In the genomic region with DNA sequence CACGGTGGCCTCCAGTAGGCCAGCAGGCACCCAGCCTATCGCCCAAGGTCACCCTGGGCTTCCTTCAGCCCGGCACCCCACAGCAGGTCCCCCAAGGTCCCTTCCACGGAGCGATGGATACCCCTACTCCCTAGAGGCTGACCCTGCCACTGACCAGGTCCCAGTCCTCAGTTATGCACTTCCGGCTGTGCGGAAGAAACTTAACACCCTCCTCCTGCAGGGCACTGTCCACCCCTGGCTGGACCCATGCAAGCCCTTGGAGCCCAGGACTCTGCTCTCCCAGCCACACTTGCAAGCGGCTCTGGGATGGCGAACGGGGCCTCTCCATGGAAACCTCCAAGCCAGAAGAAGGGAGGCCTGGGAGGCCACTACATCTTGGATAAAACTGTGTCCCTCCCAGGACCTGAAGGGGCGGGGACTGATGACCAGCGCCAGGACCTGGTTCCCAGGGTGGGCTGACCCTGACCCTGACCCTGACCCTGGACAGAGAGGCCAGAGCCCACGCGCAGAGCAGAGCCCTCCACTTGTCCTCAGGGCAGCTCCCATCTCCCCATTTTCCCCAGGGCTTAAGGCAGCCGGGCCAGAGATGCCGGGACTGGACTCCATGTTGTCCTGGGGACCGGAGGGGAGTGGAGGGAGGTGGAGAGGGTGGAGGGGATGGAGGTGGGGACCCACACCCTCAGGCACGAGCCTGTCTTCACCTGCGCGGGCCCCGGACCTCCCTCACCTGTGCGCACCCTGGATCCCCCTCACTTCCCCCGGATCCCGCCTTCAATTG, we compare ENCODE assay signal across 8 cellular contexts. TPM values are rescaled to one million over a fixed set of nuclear protein-coding genes. Genes with fewer than 3 reads are reported as not detected.
A peak's percentile ranks its signal among the peaks of the same experiment; 100 is the strongest.
DNase-seq lines count a peak whose midpoint lies in the region; ATAC-seq, FAIRE-seq and TF ChIP-seq lines count a peak whose summit lies in the region.

No MANE protein-coding gene starts in this region.

- peaks cover 6% of the 10 kb centered on the region for H3K4me1 ChIP-seq in HAP-1
- no peaks in the 10 kb centered on the region for H3K4me1 ChIP-seq in small intestine (ENCODE audit: control insufficient read depth in 2 of 2, insufficient read depth in 1 of 2, low read depth in 1 of 2, low read length in 1 of 2)

- FAIRE-seq in small intestine (lab: Jason Lieb, UNC) = no peak

- H3K27me3 ChIP-seq in HAP-1 (ENCODE audit: low read depth) (no peaks in the 10 kb centered on the region), small intestine (ENCODE audit: control insufficient read depth in 2 of 2, insufficient read depth in 2 of 2, low read length in 2 of 2) (no peaks in the 10 kb centered on the region)

- no peak for ATAC-seq in GM18909 (IDR thresholded peaks at IDR 0.05; ENCODE audit: poor library complexity, unreplicated experiment)
- no peak for ATAC-seq in HG03457 (IDR thresholded peaks at IDR 0.05; ENCODE audit: unreplicated experiment)

- H3K9me3 ChIP-seq in HAP-1 (peaks cover 2% of the 10 kb centered on the region; the same call in 1 of the 2 replicates), small intestine (ENCODE audit: control insufficient read depth, low read depth) (no peaks in the 10 kb centered on the region)

- no peak overlapping the region for H3K27ac ChIP-seq in small intestine (ENCODE audit: low read depth in 1 of 2, low read length in 1 of 2)

- H3K4me3 ChIP-seq in HAP-1 (peak overlapping the region; percentile 55), WI38 (ENCODE audit: low read depth, low read length) (peak overlapping the region; percentile 81), small intestine (ENCODE audit: low read depth in 1 of 2, low read length in 2 of 2) (peak overlapping the region; percentile 48 to 74)

- in situ Hi-C loops in HAP-1 (cut with MboI; ENCODE audit: low sequenced_read_pairs) = no loop called here

- 7 to 20% (median 18%) methylated on average over 20 to 24 of the region's 24 CpGs for WGBS in small intestine, 3 donors

- TF ChIP-seq CTCF in WI38 (IDR thresholded peaks at IDR 0.05; ENCODE audit: low read depth, low read length) = no peak

- H3K36me3 ChIP-seq in HAP-1 (replicated peaks) (no peaks in the 10 kb centered on the region; the same call in 1 of the 2 replicates), small intestine (ENCODE audit: control insufficient read depth in 2 of 2, insufficient read depth in 2 of 2, low read length in 2 of 2) (peaks cover 0 to 3% of the 10 kb centered on the region in 2 donors)

- no peak for DNase-seq in HAP-1 (ENCODE audit: low spot score in 2 of 2)
- peak; percentile 43 for DNase-seq in hepatic stellate cell (ENCODE audit: low spot score)
- DNase-seq in small intestine = no peak
- DNase-seq in stimulated activated CD4-positive, alpha-beta T cell treated with anti-CD3 and anti-CD28 coated beads, Interleukin-2, amount 100 ng/mL, for 48 hours = no peak
- no peak for DNase-seq in activated CD4-positive, alpha-beta T cell treated with anti-CD3 and anti-CD28 coated beads, Interleukin-2, amount 50 U/mL, for 4 hours

RNA-seq across cellular contexts. Expression of a gene that starts 0.7 kb away (rescaled TPM):
- polyA plus RNA-seq in small intestine = 1 to 10 TPM; 4.0 to 8.8 (median 5.7) TPM

RNA-seq across cellular contexts. Expression of a gene that starts 16.8 kb away (rescaled TPM):
- 10 to 100 TPM; 19.3 to 89.9 (median 39.4) TPM for polyA plus RNA-seq in small intestine

RNA-seq across cellular contexts. Expression of a gene that starts 17.1 kb away (rescaled TPM):
- polyA plus RNA-seq in small intestine = 10 to 100 TPM; 25.9 to 36.0 (median 35.4) TPM

RNA-seq across cellular contexts. Expression of a gene that starts 56.0 kb away (rescaled TPM):
- 100 to 1,000 TPM in 1 of 3 donors, 10 to 100 TPM in 2; 33.1 to 118 (median 98.1) TPM for polyA plus RNA-seq in small intestine

RNA-seq across cellular contexts. Expression of a gene that starts 56.7 kb away (rescaled TPM):
- not detected for polyA plus RNA-seq in small intestine
